In genomic region chr2:3534251-3534814, GRCh38 we compare ENCODE assay signal across 18 cellular contexts.
"Had no signal": no experiment of that assay in that cellular context is flagged by ENCODE, and none has a peak within 500 bp of the region (broad histone marks: within the 10 kb centered on the region; RNA-seq: fewer than 3 reads in every experiment).

No MANE protein-coding gene starts in this region.

- FAIRE-seq: astrocyte, urothelium cell line had no signal

- H3K4me1 ChIP-seq: breast epithelium had no signal

- H3K36me3 ChIP-seq: breast epithelium, ovary, thyroid gland had no signal

- ATAC-seq: activated T-cell treated with anti-CD3 and anti-CD28 coated beads, Interleukin-2, amount 50 U/mL, for 72 hours; esophagus mucosa; lower lobe of right lung; psoas muscle; sciatic nerve; stimulated activated effector memory CD8-positive, alpha-beta T cell treated with anti-CD3 and anti-CD28 coated beads, Interleukin-12 subunit alpha, Interleukin-12 subunit beta, amount 100 ng/mL, for 72 hours had no signal

- DNase-seq: activated CD4-positive, alpha-beta T cell treated with anti-CD3 and anti-CD28 coated beads, Interleukin-2, amount 50 U/mL, for 4 hours; activated effector memory CD4-positive, alpha-beta T cell treated with anti-CD3 and anti-CD28 coated beads, Interleukin-2, amount 50 U/mL, for 16 hours; activated T-cell treated with anti-CD3 and anti-CD28 coated beads, Interleukin-2, amount 50 U/mL, for 72 hours; cerebellar nuclear complex; effector CD8-positive, alpha-beta T cell; lower lobe of right lung; psoas muscle; stimulated activated CD4-positive, alpha-beta T cell treated with anti-CD3 and anti-CD28 coated beads, Interleukin-4, amount 100 ng/mL, for 24 hours; SW 1271; T-helper 2 cell; thyroid gland had no signal

- H3K27me3 ChIP-seq: breast epithelium, ovary, thyroid gland had no signal

- H3K9me3 ChIP-seq: breast epithelium, lower lobe of right lung, ovary, psoas muscle, thyroid gland had no signal

- H3K4me3 ChIP-seq: breast epithelium, lower lobe of right lung, ovary, psoas muscle, thyroid gland had no signal

- H3K27ac ChIP-seq: breast epithelium, lower lobe of right lung, thyroid gland had no signal
